In the genomic region with DNA sequence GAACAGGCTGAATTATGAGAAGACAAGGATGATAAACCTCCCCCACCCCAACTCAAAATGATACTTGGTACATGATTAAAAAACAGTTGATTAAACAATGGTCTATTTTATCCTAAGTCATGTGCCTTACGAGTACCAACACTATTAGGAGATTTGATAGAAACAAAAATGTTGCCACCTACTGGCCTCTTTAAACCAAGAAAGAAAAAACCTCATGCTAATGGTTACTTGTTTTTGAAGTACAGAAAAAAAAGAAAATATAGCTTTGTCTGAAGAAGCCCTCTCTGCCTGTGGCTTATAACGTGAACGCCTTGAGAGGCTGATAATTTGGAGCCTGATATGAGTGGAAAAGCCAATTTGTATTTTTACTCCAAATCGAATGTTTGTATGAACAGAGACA, we compare ENCODE assay signal across 11 cellular contexts.
DNase-seq lines count a peak whose midpoint lies in the region; ATAC-seq, FAIRE-seq and TF ChIP-seq lines count a peak whose summit lies in the region.
"Had no signal": no experiment of that assay in that cellular context is flagged by ENCODE, and none has a peak within 500 bp of the region (broad histone marks: within the 10 kb centered on the region; RNA-seq: fewer than 3 reads in every experiment).

No MANE protein-coding gene starts in this region.

- DNase-seq in cardiac muscle cell (ENCODE audit: low read depth in 1 of 2, low spot score in 1 of 2) (peak; percentile 1 to 17), right atrium auricular region (ENCODE audit: low spot score) (no peak), RKO (ENCODE audit: low spot score) (peak; percentile 57), hepatic stellate cell (ENCODE audit: low spot score) (peak; percentile 0), small intestine (no peak), retina (no peak)
- DNase-seq in activated CD4-positive, alpha-beta T cell treated with anti-CD3 and anti-CD28 coated beads for 36 hours = no peak
- DNase-seq: aorta had no signal

- no peaks in the 10 kb centered on the region for H3K27me3 ChIP-seq in cardiac muscle cell
- no peaks in the 10 kb centered on the region for H3K27me3 ChIP-seq in right atrium auricular region
- no peaks in the 10 kb centered on the region for H3K27me3 ChIP-seq in small intestine (ENCODE audit: control insufficient read depth in 2 of 2, insufficient read depth in 2 of 2, low read length in 2 of 2)

- H3K27ac ChIP-seq in cardiac muscle cell (no peak overlapping the region), right atrium auricular region (no peak overlapping the region), small intestine (ENCODE audit: low read depth in 1 of 2, low read length in 1 of 2) (no peak overlapping the region)

- H3K4me1 ChIP-seq in cardiac muscle cell (ENCODE audit: low read depth) (peaks cover 7% of the 10 kb centered on the region), right atrium auricular region (no peaks in the 10 kb centered on the region), small intestine (ENCODE audit: control insufficient read depth in 2 of 2, insufficient read depth in 1 of 2, low read depth in 1 of 2, low read length in 1 of 2) (no peaks in the 10 kb centered on the region)

- no peaks in the 10 kb centered on the region for H3K27me3 Mint-ChIP-seq in activated CD4-positive, alpha-beta T cell treated with anti-CD3 and anti-CD28 coated beads for 36 hours

- no peaks in the 10 kb centered on the region for H3K9me3 Mint-ChIP-seq in activated CD4-positive, alpha-beta T cell treated with anti-CD3 and anti-CD28 coated beads for 36 hours (ENCODE audit: low read depth)

- no peaks in the 10 kb centered on the region for H3K36me3 ChIP-seq in cardiac muscle cell
- H3K36me3 ChIP-seq in right atrium auricular region = no peaks in the 10 kb centered on the region
- H3K36me3 ChIP-seq in small intestine (ENCODE audit: control insufficient read depth in 2 of 2, insufficient read depth in 2 of 2, low read length in 2 of 2) = no peaks in the 10 kb centered on the region

- 14 to 36% (median 16%) methylated on average over 4 of the region's 4 CpGs for WGBS in small intestine, 3 donors

- H3K27ac Mint-ChIP-seq in activated CD4-positive, alpha-beta T cell treated with anti-CD3 and anti-CD28 coated beads for 36 hours = no peak overlapping the region

- ATAC-seq in activated CD4-positive, alpha-beta T cell treated with anti-CD3 and anti-CD28 coated beads for 36 hours = no peak
- no peak for ATAC-seq in HG03457 (IDR thresholded peaks at IDR 0.05; ENCODE audit: unreplicated experiment)
- ATAC-seq: Right ventricle myocardium inferior had no signal

- POLR2A ChIA-PET in activated CD4-positive, alpha-beta T cell treated with anti-CD3 and anti-CD28 coated beads for 36 hours (lab: Charles Lee) = no interaction called here

- H3K9me3 ChIP-seq in cardiac muscle cell (ENCODE audit: low read depth) = no peaks in the 10 kb centered on the region
- no peaks in the 10 kb centered on the region for H3K9me3 ChIP-seq in right atrium auricular region
- H3K9me3 ChIP-seq in small intestine (ENCODE audit: control insufficient read depth, low read depth) = no peaks in the 10 kb centered on the region

- peak; percentile 7 for TF ChIP-seq CTCF in cardiac muscle cell (IDR thresholded peaks at IDR 0.05; ENCODE audit: low read depth, low read length)
- peak in 1 of 2 donors; percentile 19 for TF ChIP-seq CTCF in right atrium auricular region (IDR thresholded peaks at IDR 0.05)

- intact Hi-C loops in activated CD4-positive, alpha-beta T cell treated with anti-CD3 and anti-CD28 coated beads for 36 hours (cut with DNase I, micrococcal nuclease) = no loop called here

- H3K4me3 Mint-ChIP-seq in activated CD4-positive, alpha-beta T cell treated with anti-CD3 and anti-CD28 coated beads for 36 hours = no peak overlapping the region

- H3K36me3 Mint-ChIP-seq in activated CD4-positive, alpha-beta T cell treated with anti-CD3 and anti-CD28 coated beads for 36 hours (ENCODE audit: low read depth) = no peaks in the 10 kb centered on the region

- CTCF ChIA-PET in activated CD4-positive, alpha-beta T cell treated with anti-CD3 and anti-CD28 coated beads for 36 hours (lab: Charles Lee) = no interaction called here

- H3K4me3 ChIP-seq in cardiac muscle cell (no peak overlapping the region), right atrium auricular region (no peak overlapping the region), small intestine (ENCODE audit: low read depth in 1 of 2, low read length in 2 of 2) (no peak overlapping the region)

- no peak for FAIRE-seq in small intestine (lab: Jason Lieb, UNC)
- FAIRE-seq: frontal cortex had no signal

- H3K4me1 Mint-ChIP-seq in activated CD4-positive, alpha-beta T cell treated with anti-CD3 and anti-CD28 coated beads for 36 hours = no peaks in the 10 kb centered on the region

Comparison
In these comparisons a context has a peak if more than half of its experiments do, and no peak if none do; other contexts are left out.
1. DNase-seq: peak in cardiac muscle cell (2 of 2), RKO (single experiment) and hepatic stellate cell (single experiment); none in right atrium auricular region (single experiment), activated CD4-positive, alpha-beta T cell treated with anti-CD3 and anti-CD28 coated beads for 36 hours (single experiment), small intestine (single experiment) and retina (single experiment).